ENCODE assay signal across 1 cellular context in the genomic region with DNA sequence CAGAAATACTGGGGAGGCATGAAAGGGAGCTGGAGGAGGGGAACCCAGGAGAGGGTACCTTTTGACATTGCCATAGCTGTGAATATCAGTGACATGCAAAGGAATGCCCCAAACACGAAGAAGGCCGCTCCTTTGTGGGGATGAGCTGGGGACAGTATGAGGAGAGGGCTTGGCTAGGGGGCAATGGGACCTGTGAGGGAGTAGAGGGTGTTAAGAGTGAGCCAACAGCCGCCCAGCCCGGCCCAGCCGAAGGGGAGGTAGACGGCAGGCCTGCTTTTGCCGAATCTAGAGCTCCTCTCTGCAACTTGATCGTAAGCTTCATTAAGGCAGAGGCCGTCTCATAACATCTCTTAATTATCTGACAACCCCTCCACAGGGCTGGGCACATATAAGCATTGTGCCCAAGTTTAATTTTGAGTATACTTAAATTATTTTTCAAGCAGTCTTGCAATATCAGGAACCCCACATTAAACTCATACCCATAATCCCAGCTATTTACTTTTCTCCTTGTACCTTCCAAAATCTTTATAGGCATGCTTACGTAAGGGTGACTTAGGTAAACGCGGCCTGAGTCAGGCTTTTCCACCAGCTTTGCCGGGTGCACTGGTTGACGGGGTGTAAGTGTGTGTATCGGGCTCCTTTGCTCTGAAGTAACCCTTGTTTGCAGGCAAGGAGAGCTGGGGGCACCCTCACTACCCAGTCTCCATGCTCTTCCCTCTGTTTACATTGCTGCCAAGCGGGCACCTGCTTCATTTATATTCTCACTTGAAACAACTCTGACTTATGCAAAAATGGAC.
TF ChIP-seq lines count a peak whose summit lies in the region.

No MANE protein-coding gene starts in this region.

TF ChIP-seq in H1, 55 proteins besides CTCF, POLR2A, EP300 and RAD21:
- TF ChIP-seq BACH1 (IDR thresholded peaks at IDR 0.05; ENCODE audit: low read length) (peak; percentile 63), SUZ12 (IDR thresholded peaks at IDR 0.05; ENCODE audit: low read length) (no peak)
TF ChIP-seq in H1: peak in this region for 1.
